In genomic region chr6:74356385-74356784, GRCh38 we compare ENCODE assay signal across 19 cellular contexts.
DNase-seq lines count a peak whose midpoint lies in the region; ATAC-seq, FAIRE-seq and TF ChIP-seq lines count a peak whose summit lies in the region.
"Had no signal": no experiment of that assay in that cellular context is flagged by ENCODE, and none has a peak within 500 bp of the region (broad histone marks: within the 10 kb centered on the region; RNA-seq: fewer than 3 reads in every experiment).

No MANE protein-coding gene starts in this region.

- H3K27ac ChIP-seq in mammary epithelial cell (ENCODE audit: insufficient read depth, low read depth, low read length): no peak overlapping the region
- H3K27ac ChIP-seq: left ventricle myocardium inferior, upper lobe of left lung had no signal

- dilution Hi-C loops in mammary epithelial cell (cut with HindIII; ENCODE audit: low sequenced_read_pairs): no loop called here

- H3K9ac ChIP-seq in mammary epithelial cell (ENCODE audit: insufficient read depth, low read length): no peak overlapping the region

- no peaks in the 10 kb centered on the region for H3K36me3 ChIP-seq in mammary epithelial cell (ENCODE audit: insufficient read depth, low read length)
- H3K36me3 ChIP-seq: left ventricle myocardium inferior, upper lobe of left lung had no signal

- peak; percentile 52 for DNase-seq in AG08395 (ENCODE audit: low spot score)
- DNase-seq in HTR-8/SVneo (ENCODE audit: insufficient read length, low spot score): peak; percentile 43
- DNase-seq in mammary epithelial cell: peak; percentile 33
- DNase-seq in kidney glomerular epithelial cell (lab: John Stamatoyannopoulos, UW): peak; percentile 9
- DNase-seq in SKM-1 (lab: John Stamatoyannopoulos, UW; ENCODE audit: unreplicated experiment): no peak
- no peak for DNase-seq in NCI-H1417 treated with DMSO at 0.1 percent for 48 hours (lab: John Stamatoyannopoulos, UW)
- no peak for DNase-seq in occipital lobe (lab: John Stamatoyannopoulos, UW)
- DNase-seq: activated naive CD4-positive, alpha-beta T cell treated with Interleukin-2 at 50 U/mL for 16 hours; anterior cingulate cortex; CD8-positive, alpha-beta memory T cell; endodermal cell; H7; left ventricle myocardium inferior; NCI-H748 treated with DMSO at 0.1 percent for 48 hours; nucleus accumbens; stimulated activated CD4-positive, alpha-beta T cell treated with anti-CD3 and anti-CD28 coated beads, Interleukin-2, amount 100 ng/mL, for 24 hours; stimulated activated naive CD8-positive, alpha-beta T cell treated with anti-CD3 and anti-CD28 coated beads, Interleukin-15, amount 100 ng/mL, for 72 hours; upper lobe of left lung had no signal

- no peaks in the 10 kb centered on the region for H4K20me1 ChIP-seq in mammary epithelial cell (ENCODE audit: insufficient read depth, low read length)

- in situ Hi-C loops in mammary epithelial cell (cut with MboI; ENCODE audit: low sequenced_read_pairs in 2 of 2): no loop called here

- H3K9me3 ChIP-seq in mammary epithelial cell (replicated peaks; ENCODE audit: insufficient read depth, low read length): no peaks in the 10 kb centered on the region
- H3K9me3 ChIP-seq: left ventricle myocardium inferior, upper lobe of left lung had no signal

- no peaks in the 10 kb centered on the region for H3K79me2 ChIP-seq in mammary epithelial cell (ENCODE audit: insufficient read depth, low read length)

- no peak for FAIRE-seq in HTR-8/SVneo (lab: Jason Lieb, UNC)

- BruUV-seq in mammary epithelial cell (replicated peaks; lab: Mats Ljungman, UMichigan): no TSS peak

- no peak for ATAC-seq in HG02870 (IDR thresholded peaks at IDR 0.05; ENCODE audit: unreplicated experiment)
- ATAC-seq: stimulated activated naive CD8-positive, alpha-beta T cell treated with anti-CD3 and anti-CD28 coated beads, Interleukin-15, amount 100 ng/mL, for 72 hours had no signal

- peak overlapping the region; percentile 46 for H3K4me2 ChIP-seq in mammary epithelial cell (ENCODE audit: insufficient read depth, low read depth, low read length)

- no peak overlapping the region for H2AFZ ChIP-seq in mammary epithelial cell (ENCODE audit: low read depth, low read length)

- no peak overlapping the region for H3K4me3 ChIP-seq in mammary epithelial cell (replicated peaks in 1 of 3; ENCODE audit: insufficient read depth in 1 of 3, low read depth in 2 of 3, low read length in 3 of 3)
- H3K4me3 ChIP-seq: left ventricle myocardium inferior, upper lobe of left lung had no signal

- WGBS in mammary epithelial cell (ENCODE audit: low coverage, missing lambda C conversion rate): 48% methylated on average over 2 of the region's 2 CpGs

- CTCF ChIA-PET in mammary epithelial cell (lab: Charles Lee; ENCODE audit: low non-redundant PET): no interaction called here

- peaks cover 13% of the 10 kb centered on the region for H3K4me1 ChIP-seq in mammary epithelial cell (ENCODE audit: insufficient read depth, low read length)
- H3K4me1 ChIP-seq: left ventricle myocardium inferior, upper lobe of left lung had no signal

- no peaks in the 10 kb centered on the region for H3K27me3 ChIP-seq in mammary epithelial cell (ENCODE audit: insufficient read depth, low read length)
- H3K27me3 ChIP-seq: upper lobe of left lung had no signal

- TF ChIP-seq CTCF in mammary epithelial cell (conservative IDR thresholded peaks at IDR 0.05 in 1 of 2, IDR thresholded peaks at IDR 0.05 in 1 of 2; ENCODE audit: extremely low read depth in 1 of 2, insufficient read depth in 1 of 2, low read depth in 1 of 2, low read length in 2 of 2): no peak

- intact Hi-C loops in mammary epithelial cell (cut with micrococcal nuclease): no loop called here

Comparison
In these comparisons a context has a peak if more than half of its experiments do, and no peak if none do; other contexts are left out.
1. DNase-seq: peak in AG08395 (single experiment), HTR-8/SVneo (single experiment), mammary epithelial cell (single experiment) and kidney glomerular epithelial cell (single experiment); none in SKM-1 (single experiment), NCI-H1417 treated with DMSO at 0.1 percent for 48 hours (single experiment) and occipital lobe (single experiment).